ENCODE assay signal across 9 cellular contexts in the genomic region with DNA sequence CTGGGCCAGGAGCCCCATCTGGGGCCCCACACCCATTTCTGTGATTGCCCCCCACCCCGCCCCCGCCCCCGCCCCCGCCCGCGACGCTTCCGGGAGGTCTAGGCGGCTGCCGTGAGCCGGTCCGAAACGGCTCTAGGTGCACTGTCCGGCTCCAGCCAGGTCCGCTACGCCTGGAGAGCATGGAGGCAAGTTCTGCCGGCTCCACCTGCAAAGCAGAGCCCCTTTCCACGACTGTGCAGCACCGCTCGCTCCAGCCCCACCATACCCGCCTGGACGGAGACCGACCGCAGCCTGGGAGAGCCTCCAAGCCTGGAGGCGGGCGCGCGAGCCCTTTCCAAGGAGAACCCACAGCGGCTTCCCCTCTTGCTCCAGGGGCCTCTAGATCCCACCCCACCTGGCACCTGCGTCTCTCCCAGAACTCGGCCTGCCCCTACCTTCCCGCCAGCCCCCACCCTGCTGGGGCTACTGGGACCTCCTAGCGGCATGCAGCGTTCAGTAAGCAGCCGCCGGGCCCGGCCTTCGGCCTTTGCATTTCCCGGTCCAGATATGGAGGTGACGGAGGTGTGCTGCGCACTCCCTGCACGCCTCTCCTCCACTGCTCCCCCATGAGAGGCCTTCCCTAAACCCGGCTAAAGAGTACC.
A peak's percentile ranks its signal among the peaks of the same experiment; 100 is the strongest.
DNase-seq lines count a peak whose midpoint lies in the region; ATAC-seq, FAIRE-seq and TF ChIP-seq lines count a peak whose summit lies in the region.
"Had no signal": no experiment of that assay in that cellular context is flagged by ENCODE, and none has a peak within 500 bp of the region (broad histone marks: within the 10 kb centered on the region; RNA-seq: fewer than 3 reads in every experiment).

No MANE protein-coding gene starts in this region.

- H2AFZ ChIP-seq in keratinocyte (ENCODE audit: control insufficient read depth, low read length), result no peak overlapping the region

- ATAC-seq in HG03064 (IDR thresholded peaks at IDR 0.05; ENCODE audit: low read depth, unreplicated experiment), result peak; percentile 24
- ATAC-seq in thoracic aorta (ENCODE audit: insufficient number of reproducible peaks, low FRiP score, low read depth), result no peak
- no peak for ATAC-seq in HG03045 (IDR thresholded peaks at IDR 0.05; ENCODE audit: unreplicated experiment)

- no peaks in the 10 kb centered on the region for H3K9me3 ChIP-seq in adipocyte (ENCODE audit: control insufficient read depth, low read length)
- no peaks in the 10 kb centered on the region for H3K9me3 ChIP-seq in keratinocyte (ENCODE audit: control insufficient read depth, low read depth, low read length)
- H3K9me3 ChIP-seq in thoracic aorta, result no peaks in the 10 kb centered on the region

- peaks cover 33% of the 10 kb centered on the region for H3K4me1 Mint-ChIP-seq in activated CD4-positive, alpha-beta T cell treated with anti-CD3 and anti-CD28 coated beads, Interleukin-2, amount 10 ng/mL, durations not matched to agents 24 days and 14 days

- H3K79me2 ChIP-seq in keratinocyte (ENCODE audit: control insufficient read depth, insufficient read depth, low read length), result no peaks in the 10 kb centered on the region

- H3K27me3 ChIP-seq in adipocyte (replicated peaks; ENCODE audit: control insufficient read depth, insufficient read depth, low read length), result no peaks in the 10 kb centered on the region
- no peaks in the 10 kb centered on the region for H3K27me3 ChIP-seq in keratinocyte (ENCODE audit: control insufficient read depth, extremely low read depth, insufficient read depth, low read length)
- H3K27me3 ChIP-seq in thoracic aorta (replicated peaks; ENCODE audit: insufficient read depth), result no peaks in the 10 kb centered on the region

- H3K4me3 Mint-ChIP-seq in activated CD4-positive, alpha-beta T cell treated with anti-CD3 and anti-CD28 coated beads, Interleukin-2, amount 10 ng/mL, durations not matched to agents 24 days and 14 days, result peak overlapping the region; percentile 87

- H3K4me1 ChIP-seq in adipocyte (ENCODE audit: control insufficient read depth, insufficient read depth, low read length), result peaks cover 14% of the 10 kb centered on the region
- peaks cover 18% of the 10 kb centered on the region for H3K4me1 ChIP-seq in keratinocyte (ENCODE audit: control insufficient read depth, extremely low read depth, insufficient read depth, low read length)
- H3K4me1 ChIP-seq in thoracic aorta (ENCODE audit: control insufficient read depth in 1 of 2, low read depth in 2 of 2), result peaks cover 21 to 36% of the 10 kb centered on the region in 2 donors

- no peak overlapping the region for H3K27ac ChIP-seq in keratinocyte (ENCODE audit: control insufficient read depth, insufficient read depth, low read length)
- H3K27ac ChIP-seq in thoracic aorta, result peak overlapping the region; percentile 98 to 99

- H3K9me1 ChIP-seq in keratinocyte (ENCODE audit: control insufficient read depth, extremely low read depth, insufficient read depth, low read length), result no peaks in the 10 kb centered on the region

- H3K4me2 ChIP-seq in keratinocyte (ENCODE audit: control insufficient read depth, extremely low read depth, insufficient read depth, low read depth, low read length), result peak overlapping the region; percentile 87

- peak overlapping the region; percentile 25 for H3K27ac Mint-ChIP-seq in activated CD4-positive, alpha-beta T cell treated with anti-CD3 and anti-CD28 coated beads, Interleukin-2, amount 10 ng/mL, durations not matched to agents 24 days and 14 days

- dilution Hi-C loops in keratinocyte (cut with MboI; ENCODE audit: extremely low pct_ligation_motif_present, low sequenced_read_pairs), result no loop called here

- no peak for FAIRE-seq in keratinocyte (lab: Jason Lieb, UNC)
- FAIRE-seq: endometrium had no signal

- H3K36me3 ChIP-seq in adipocyte (ENCODE audit: control insufficient read depth, insufficient read depth, low read length, severe bottlenecking) (no peaks in the 10 kb centered on the region), keratinocyte (ENCODE audit: control insufficient read depth in 2 of 2, extremely low read depth in 1 of 2, insufficient read depth in 2 of 2, low read length in 2 of 2) (no peaks in the 10 kb centered on the region), thoracic aorta (no peaks in the 10 kb centered on the region)

- H3K36me3 Mint-ChIP-seq in activated CD4-positive, alpha-beta T cell treated with anti-CD3 and anti-CD28 coated beads, Interleukin-2, amount 10 ng/mL, durations not matched to agents 24 days and 14 days (ENCODE audit: low read depth), result peaks cover 10% of the 10 kb centered on the region

- no peaks in the 10 kb centered on the region for H4K20me1 ChIP-seq in keratinocyte (ENCODE audit: control insufficient read depth, extremely low read depth, insufficient read depth, low read length)

- H3K4me3 ChIP-seq in adipocyte (ENCODE audit: low read length), result peak overlapping the region; percentile 92
- H3K4me3 ChIP-seq in keratinocyte (ENCODE audit: control insufficient read depth in 2 of 3, extremely low read depth in 1 of 3, insufficient read depth in 2 of 3, low read depth in 1 of 3, low read length in 3 of 3), result no peak overlapping the region
- H3K4me3 ChIP-seq in thoracic aorta, result peak overlapping the region; percentile 83

- no peaks in the 10 kb centered on the region for H3K9me3 Mint-ChIP-seq in activated CD4-positive, alpha-beta T cell treated with anti-CD3 and anti-CD28 coated beads, Interleukin-2, amount 10 ng/mL, durations not matched to agents 24 days and 14 days

- no peak for TF ChIP-seq CTCF in keratinocyte (optimal IDR thresholded peaks at IDR 0.05 in 1 of 3, IDR thresholded peaks at IDR 0.05 in 1 of 3, conservative IDR thresholded peaks at IDR 0.05 in 1 of 3; ENCODE audit: extremely low read depth in 1 of 3, insufficient read depth in 2 of 3, low read length in 3 of 3)
- no peak for TF ChIP-seq CTCF in thoracic aorta (IDR thresholded peaks at IDR 0.05)

- intact Hi-C loops in activated CD4-positive, alpha-beta T cell treated with anti-CD3 and anti-CD28 coated beads, Interleukin-2, amount 10 ng/mL, durations not matched to agents 24 days and 14 days (cut with micrococcal nuclease), result loop anchor here (1.0 to 2.0 kb wide), 4 partner anchors 27 to 96 kb away; a partner anchor contains a TSS

- peak; percentile 70 for DNase-seq in activated CD4-positive, alpha-beta T cell treated with anti-CD3 and anti-CD28 coated beads, Interleukin-2, amount 10 ng/mL, durations not matched to agents 24 days and 14 days
- no peak for DNase-seq in activated CD4-positive, alpha-beta T cell treated with anti-CD3 and anti-CD28 coated beads for 4 hours
- DNase-seq in adipocyte (ENCODE audit: low read depth) (no peak), keratinocyte (ENCODE audit: low read depth, low spot score) (no peak), thoracic aorta (ENCODE audit: low spot score) (no peak)
- no peak for DNase-seq in stimulated activated CD4-positive, alpha-beta T cell treated with anti-CD3 and anti-CD28 coated beads, Interleukin-4, amount 100 ng/mL, for 1 hour

- no peaks in the 10 kb centered on the region for H3K27me3 Mint-ChIP-seq in activated CD4-positive, alpha-beta T cell treated with anti-CD3 and anti-CD28 coated beads, Interleukin-2, amount 10 ng/mL, durations not matched to agents 24 days and 14 days

- H3K9ac ChIP-seq in adipocyte (ENCODE audit: low read length) (peak overlapping the region; percentile 93), keratinocyte (ENCODE audit: control insufficient read depth, extremely low read depth, insufficient read depth, low read length) (no peak overlapping the region)

Comparison
In these comparisons a context has a peak if more than half of its experiments do, and no peak if none do; other contexts are left out.
1. H3K4me3 ChIP-seq: peak in adipocyte (single experiment) and thoracic aorta (single experiment); none in keratinocyte (0 of 3).